In the genomic region with DNA sequence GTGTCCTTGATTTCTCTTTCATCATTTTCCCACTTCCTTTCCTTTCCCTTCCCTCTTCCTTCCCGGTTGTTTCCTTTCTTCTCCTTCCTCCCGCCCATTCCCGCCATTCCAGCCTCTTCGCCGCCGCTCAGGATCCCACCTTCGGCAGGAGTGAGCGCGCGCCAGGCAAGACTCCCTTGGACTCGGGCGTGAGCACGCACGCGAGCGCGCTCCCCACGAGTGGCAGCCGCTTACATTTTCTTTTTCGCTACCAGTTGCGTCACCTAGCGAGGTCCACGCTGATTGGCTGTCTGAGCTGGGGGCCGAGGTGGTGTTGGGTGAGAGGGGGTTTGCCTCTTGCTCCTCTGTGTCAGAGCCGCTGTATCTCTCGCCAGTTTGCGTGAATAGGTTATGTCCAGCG, we compare ENCODE assay signal across 8 cellular contexts. TPM values are rescaled to one million over a fixed set of nuclear protein-coding genes. Genes with fewer than 3 reads are reported as not detected.
DNase-seq lines count a peak whose midpoint lies in the region; TF ChIP-seq lines count a peak whose summit lies in the region.

No MANE protein-coding gene starts in this region.

- H3K4me1 ChIP-seq in subcutaneous abdominal adipose tissue (ENCODE audit: control insufficient read depth in 5 of 5, insufficient read depth in 5 of 5, low read length in 5 of 5) = peaks cover 0 to 6% (median 3%) of the 10 kb centered on the region in 5 donors

- H3K4me1 Mint-ChIP-seq in IgD-negative memory B cell (peaks cover 0 to 2% (median 0%) of the 10 kb centered on the region in 3 donors), nephron progenitor cell (no peaks in the 10 kb centered on the region)

- peak overlapping the region in 3 of 4 donors; percentile 66 to 86 (median 85) for H3K4me3 Mint-ChIP-seq in IgD-negative memory B cell
- no peak overlapping the region for H3K4me3 Mint-ChIP-seq in nephron progenitor cell

- H3K27me3 ChIP-seq in AG04450 (ENCODE audit: control insufficient read depth, insufficient read depth, low read length) (peaks cover 16% of the 10 kb centered on the region), subcutaneous abdominal adipose tissue (ENCODE audit: control insufficient read depth in 5 of 5, insufficient read depth in 4 of 5, low read length in 5 of 5) (peaks cover 4 to 17% (median 7%) of the 10 kb centered on the region in 5 donors)

- H3K9me3 ChIP-seq in AG04450 (ENCODE audit: control insufficient read depth, insufficient read depth, low read length) = no peaks in the 10 kb centered on the region; the same call in 1 of the 2 replicates
- no peaks in the 10 kb centered on the region for H3K9me3 ChIP-seq in subcutaneous abdominal adipose tissue (ENCODE audit: control insufficient read depth in 5 of 5, low read length in 5 of 5)

- H3K9me3 Mint-ChIP-seq in IgD-negative memory B cell (no peaks in the 10 kb centered on the region), nephron progenitor cell (peaks cover 23% of the 10 kb centered on the region)

- H3K9ac ChIP-seq in subcutaneous abdominal adipose tissue (ENCODE audit: low read length in 5 of 5) = peak overlapping the region in 1 of 5 donors; percentile 39

- H3K4me3 ChIP-seq in AG04450 (ENCODE audit: low read depth, low read length) = peak overlapping the region; percentile 52
- H3K4me3 ChIP-seq in astrocyte of the cerebellum (ENCODE audit: low read depth, low read length) = peak overlapping the region; percentile 30
- H3K4me3 ChIP-seq in subcutaneous abdominal adipose tissue (ENCODE audit: low read depth in 1 of 5, low read length in 5 of 5) = peak overlapping the region in 4 of 5 donors; percentile 49 to 68 (median 58)

- H3K27me3 Mint-ChIP-seq in IgD-negative memory B cell (peaks cover 17% of the 10 kb centered on the region), nephron progenitor cell (ENCODE audit: low read depth, poor library complexity) (peaks cover 22% of the 10 kb centered on the region)

- CTCF ChIA-PET in AG04450 (lab: Charles Lee) = no interaction called here

- H3K36me3 Mint-ChIP-seq in IgD-negative memory B cell = no peaks in the 10 kb centered on the region
- peaks cover 8% of the 10 kb centered on the region for H3K36me3 Mint-ChIP-seq in nephron progenitor cell (ENCODE audit: low read depth)

- H3K27ac ChIP-seq in AG04450 (ENCODE audit: low read depth, low read length) = no peak overlapping the region
- H3K27ac ChIP-seq in subcutaneous abdominal adipose tissue (ENCODE audit: low read depth, low read length) = no peak overlapping the region

- in situ Hi-C loops in astrocyte of the cerebellum (cut with HindIII; ENCODE audit: low sequenced_read_pairs) = no loop called here

- H3K36me3 ChIP-seq in subcutaneous abdominal adipose tissue (ENCODE audit: control insufficient read depth in 5 of 5, insufficient read depth in 5 of 5, low read length in 5 of 5) = no peaks in the 10 kb centered on the region

- POLR2A ChIA-PET in AG04450 (lab: Yijun Ruan, JAX) = no interaction called here

- peak overlapping the region in 1 of 3 donors; percentile 89 for H3K27ac Mint-ChIP-seq in IgD-negative memory B cell
- no peak overlapping the region for H3K27ac Mint-ChIP-seq in nephron progenitor cell

- DNase-seq in AG04450 (ENCODE audit: low read depth, low spot score) (no peak), astrocyte of the cerebellum (ENCODE audit: low read depth) (no peak), inferior parietal cortex (ENCODE audit: extremely low spot score) (peak; percentile 1), NCI-H1694 treated with DMSO at 0.1 percent for 48 hours (lab: John Stamatoyannopoulos, UW) (no peak), nephron progenitor cell (no peak), AML-193 (lab: John Stamatoyannopoulos, UW) (no peak)

- TF ChIP-seq CTCF in AG04450 (IDR thresholded peaks at IDR 0.05; ENCODE audit: low read depth, low read length) = no peak
- no peak for TF ChIP-seq CTCF in astrocyte of the cerebellum (IDR thresholded peaks at IDR 0.05; ENCODE audit: low read depth, low read length, missing control alignments)
- TF ChIP-seq CTCF in nephron progenitor cell (IDR thresholded peaks at IDR 0.05) = no peak

RNA-seq across cellular contexts. Expression of a gene that starts 11.8 kb away (rescaled TPM):
- polyA plus RNA-seq in AG04450 (2011; rRNA removed) = not detected in 2 replicates
- polyA minus RNA-seq in AG04450 (2011; rRNA and poly(A)+ RNA removed) = not detected in 2 replicates
- polyA plus RNA-seq in IgD-negative memory B cell = not detected

RNA-seq across cellular contexts. Expression of a gene that starts 24.9 kb away (rescaled TPM):
- polyA plus RNA-seq in AG04450 (2011; rRNA removed) (not detected in 2 replicates), IgD-negative memory B cell (not detected)
- not detected in 2 replicates for polyA minus RNA-seq in AG04450 (2011; rRNA and poly(A)+ RNA removed)

RNA-seq across cellular contexts. Expression of a gene that starts 39.3 kb away (rescaled TPM):
- 17.7 and 20.0 TPM in 2 replicates for polyA plus RNA-seq in AG04450 (2011; rRNA removed)
- polyA minus RNA-seq in AG04450 (2011; rRNA and poly(A)+ RNA removed) = 8.9 and 9.2 TPM in 2 replicates
- polyA plus RNA-seq in IgD-negative memory B cell = 48.6 TPM

RNA-seq across cellular contexts. Expression of a gene that starts 51.1 kb away (rescaled TPM):
- polyA plus RNA-seq in AG04450 (2011; rRNA removed) (4.4 and 5.2 TPM in 2 replicates), IgD-negative memory B cell (2.6 TPM)
- polyA minus RNA-seq in AG04450 (2011; rRNA and poly(A)+ RNA removed) = 4.7 and 5.4 TPM in 2 replicates
